In the genomic region with DNA sequence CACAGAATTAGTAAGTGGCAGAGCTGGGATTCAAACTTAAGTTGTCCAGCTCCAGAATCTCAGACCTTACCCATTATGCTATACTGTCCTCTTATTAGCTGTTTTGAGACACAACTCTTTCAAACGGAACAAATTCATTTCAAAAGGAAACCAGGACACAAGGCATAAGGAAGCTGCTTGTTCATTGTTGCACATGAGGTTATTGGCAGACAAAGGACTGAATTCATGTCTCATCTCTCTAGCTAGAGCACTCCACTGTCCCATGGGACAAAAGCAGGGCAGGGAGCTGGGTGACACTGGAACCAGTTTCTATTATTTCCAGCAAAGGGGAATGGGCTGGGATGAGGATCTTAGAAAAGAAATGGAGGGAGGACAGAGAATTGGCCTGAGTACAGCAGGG, we compare ENCODE assay signal across 20 cellular contexts.
"Had no signal": no experiment of that assay in that cellular context is flagged by ENCODE, and none has a peak within 500 bp of the region (broad histone marks: within the 10 kb centered on the region; RNA-seq: fewer than 3 reads in every experiment).

No MANE protein-coding gene starts in this region.

- DNase-seq: activated CD4-positive, alpha-beta memory T cell treated with anti-CD3 and anti-CD28 coated beads, Interleukin-2, amount 10 ng/mL, durations not matched to agents 7 days and 5 days; activated CD4-positive, alpha-beta T cell treated with anti-CD3 and anti-CD28 coated beads, Interleukin-2, amount 10 ng/mL, durations not matched to agents 24 days and 14 days; activated CD4-positive, CD25-positive, alpha-beta regulatory T cell treated with anti-CD3 and anti-CD28 coated beads, Interleukin-2, amount 50 U/mL, for 72 hours; activated CD8-positive, alpha-beta memory T cell treated with anti-CD3 and anti-CD28 coated beads, Interleukin-2, amount 50 U/mL, for 48 hours; activated naive CD8-positive, alpha-beta T cell treated with anti-CD3 and anti-CD28 coated beads, Interleukin-2, amount 50 U/mL, for 24 hours; activated T-cell treated with anti-CD3 and anti-CD28 coated beads, Interleukin-2, amount 50 U/mL, for 24 hours; cerebellar nuclear complex; colonic mucosa; effector CD8-positive, alpha-beta T cell; gastrocnemius medialis; kidney; natural killer cell; stimulated activated CD4-positive, alpha-beta T cell treated with anti-CD3 and anti-CD28 coated beads, Interleukin-4, amount 100 ng/mL, for 4 hours; stimulated activated CD8-positive, alpha-beta memory T cell treated with anti-CD3 and anti-CD28 coated beads, Interleukin-4, amount 100 ng/mL, for 48 hours; stimulated activated naive CD8-positive, alpha-beta T cell treated with anti-CD3 and anti-CD28 coated beads, Interleukin-15, amount 100 ng/mL, for 72 hours; T-helper 2 cell; testis; transverse colon had no signal

- H3K27ac ChIP-seq: colonic mucosa, gastrocnemius medialis, hepatocyte, skin epidermis, testis, transverse colon had no signal
